In the genomic region with DNA sequence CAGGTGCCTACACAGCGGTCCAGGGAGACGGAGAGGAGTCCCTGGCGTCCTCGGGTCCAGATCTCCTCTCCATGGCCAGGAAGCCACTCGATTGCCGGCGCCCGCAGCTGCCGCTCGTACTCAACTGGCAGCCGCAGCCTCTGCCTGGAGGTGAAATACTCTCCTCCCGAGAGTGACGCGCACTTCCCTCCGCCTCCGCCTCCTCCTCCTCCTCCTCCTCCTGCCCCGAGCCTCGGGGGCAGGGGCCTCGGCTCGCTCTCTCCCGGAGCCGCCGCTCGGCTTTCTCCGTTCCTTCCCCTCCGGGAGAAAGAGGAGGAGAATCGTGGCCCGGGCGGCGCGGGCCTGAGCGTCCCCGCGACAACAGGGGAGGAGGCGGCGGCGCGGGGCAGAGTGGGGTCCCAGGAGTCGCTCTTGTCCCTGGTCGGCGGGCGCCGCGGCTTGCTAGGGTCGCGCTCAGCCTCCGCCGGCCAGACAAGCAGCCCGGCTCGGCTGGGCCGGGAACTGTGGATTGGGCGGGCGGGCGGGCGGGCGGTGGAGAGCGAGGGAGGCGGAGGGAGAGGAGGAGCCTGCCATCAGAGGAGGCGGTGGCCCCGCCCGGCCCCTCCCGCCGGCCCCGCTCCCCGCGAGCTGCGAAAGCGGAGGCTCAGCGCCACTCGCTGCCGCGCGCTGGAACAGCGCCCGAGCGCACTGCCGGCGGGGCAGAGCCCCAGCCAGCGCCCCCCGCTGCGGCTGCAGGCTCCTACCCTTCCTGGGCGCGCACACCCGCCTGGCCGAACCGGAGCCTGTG, we compare ENCODE assay signal across 8 cellular contexts. TPM values are rescaled to one million over a fixed set of nuclear protein-coding genes. Genes with fewer than 3 reads are reported as not detected.
DNase-seq lines count a peak whose midpoint lies in the region; ATAC-seq lines count a peak whose summit lies in the region.

A gene with protein sequence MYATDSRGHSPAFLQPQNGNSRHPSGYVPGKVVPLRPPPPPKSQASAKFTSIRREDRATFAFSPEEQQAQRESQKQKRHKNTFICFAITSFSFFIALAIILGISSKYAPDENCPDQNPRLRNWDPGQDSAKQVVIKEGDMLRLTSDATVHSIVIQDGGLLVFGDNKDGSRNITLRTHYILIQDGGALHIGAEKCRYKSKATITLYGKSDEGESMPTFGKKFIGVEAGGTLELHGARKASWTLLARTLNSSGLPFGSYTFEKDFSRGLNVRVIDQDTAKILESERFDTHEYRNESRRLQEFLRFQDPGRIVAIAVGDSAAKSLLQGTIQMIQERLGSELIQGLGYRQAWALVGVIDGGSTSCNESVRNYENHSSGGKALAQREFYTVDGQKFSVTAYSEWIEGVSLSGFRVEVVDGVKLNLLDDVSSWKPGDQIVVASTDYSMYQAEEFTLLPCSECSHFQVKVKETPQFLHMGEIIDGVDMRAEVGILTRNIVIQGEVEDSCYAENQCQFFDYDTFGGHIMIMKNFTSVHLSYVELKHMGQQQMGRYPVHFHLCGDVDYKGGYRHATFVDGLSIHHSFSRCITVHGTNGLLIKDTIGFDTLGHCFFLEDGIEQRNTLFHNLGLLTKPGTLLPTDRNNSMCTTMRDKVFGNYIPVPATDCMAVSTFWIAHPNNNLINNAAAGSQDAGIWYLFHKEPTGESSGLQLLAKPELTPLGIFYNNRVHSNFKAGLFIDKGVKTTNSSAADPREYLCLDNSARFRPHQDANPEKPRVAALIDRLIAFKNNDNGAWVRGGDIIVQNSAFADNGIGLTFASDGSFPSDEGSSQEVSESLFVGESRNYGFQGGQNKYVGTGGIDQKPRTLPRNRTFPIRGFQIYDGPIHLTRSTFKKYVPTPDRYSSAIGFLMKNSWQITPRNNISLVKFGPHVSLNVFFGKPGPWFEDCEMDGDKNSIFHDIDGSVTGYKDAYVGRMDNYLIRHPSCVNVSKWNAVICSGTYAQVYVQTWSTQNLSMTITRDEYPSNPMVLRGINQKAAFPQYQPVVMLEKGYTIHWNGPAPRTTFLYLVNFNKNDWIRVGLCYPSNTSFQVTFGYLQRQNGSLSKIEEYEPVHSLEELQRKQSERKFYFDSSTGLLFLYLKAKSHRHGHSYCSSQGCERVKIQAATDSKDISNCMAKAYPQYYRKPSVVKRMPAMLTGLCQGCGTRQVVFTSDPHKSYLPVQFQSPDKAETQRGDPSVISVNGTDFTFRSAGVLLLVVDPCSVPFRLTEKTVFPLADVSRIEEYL (N-terminal part only) (minus strand): TSS at position 126 of the 787 bp plus-strand sequence. CDS start 18,140 bp downstream, outside the sequence.

- peak; percentile 95 for DNase-seq in Daoy (ENCODE audit: low read depth)
- DNase-seq in KG1 (lab: John Stamatoyannopoulos, UW) = peak; percentile 83
- DNase-seq in RPMI8226 = peak; percentile 86
- DNase-seq in activated T-helper 9 cell treated with anti-CD3 and anti-CD28 coated beads, Interleukin-2, amount 50 U/mL, for 16 hours (ENCODE audit: low read depth) = peak; percentile 84
- DNase-seq in fibroblast of peridontal ligament (ENCODE audit: extremely low read depth) = peak; percentile 85
- peak; percentile 93 for DNase-seq in natural killer cell treated with Interleukin-12 subunit alpha and Interleukin-12 subunit beta and Interleukin-15 and Interleukin-18, amount 100 ng/mL, for 72 hours (ENCODE audit: low spot score)
- DNase-seq in stimulated activated naive CD8-positive, alpha-beta T cell treated with anti-CD3 and anti-CD28 coated beads, Interleukin-15, Interleukin-2, amounts not matched to agents 100 U/mL and 50 U/mL, for 24 hours = peak; percentile 92

- peak within 1 kb of the TSS; percentile 72 to 93 for H3K27ac Mint-ChIP-seq in natural killer cell treated with Interleukin-12 subunit alpha and Interleukin-12 subunit beta and Interleukin-15 and Interleukin-18, amount 100 ng/mL, for 72 hours

- no peaks in the 10 kb centered on the region for H3K27me3 Mint-ChIP-seq in natural killer cell treated with Interleukin-12 subunit alpha and Interleukin-12 subunit beta and Interleukin-15 and Interleukin-18, amount 100 ng/mL, for 72 hours

- ATAC-seq in GM21723 (IDR thresholded peaks at IDR 0.05; ENCODE audit: unreplicated experiment) = peak; percentile 86
- ATAC-seq in natural killer cell treated with Interleukin-12 subunit alpha and Interleukin-12 subunit beta and Interleukin-15 and Interleukin-18, amount 100 ng/mL, for 72 hours = peak; percentile 92 to 93
- peak; percentile 81 for ATAC-seq in stimulated activated naive CD8-positive, alpha-beta T cell treated with anti-CD3 and anti-CD28 coated beads, Interleukin-15, Interleukin-2, amounts not matched to agents 100 U/mL and 50 U/mL, for 24 hours

- no peaks in the 10 kb centered on the region for H3K9me3 Mint-ChIP-seq in natural killer cell treated with Interleukin-12 subunit alpha and Interleukin-12 subunit beta and Interleukin-15 and Interleukin-18, amount 100 ng/mL, for 72 hours

- peaks cover 46 to 47% of the 10 kb centered on the region in 2 donors for H3K4me1 Mint-ChIP-seq in natural killer cell treated with Interleukin-12 subunit alpha and Interleukin-12 subunit beta and Interleukin-15 and Interleukin-18, amount 100 ng/mL, for 72 hours (ENCODE audit: low read depth in 2 of 2)

- peak within 1 kb of the TSS; percentile 94 for H3K4me3 Mint-ChIP-seq in natural killer cell treated with Interleukin-12 subunit alpha and Interleukin-12 subunit beta and Interleukin-15 and Interleukin-18, amount 100 ng/mL, for 72 hours

- no peaks in the 10 kb centered on the region for H3K36me3 Mint-ChIP-seq in natural killer cell treated with Interleukin-12 subunit alpha and Interleukin-12 subunit beta and Interleukin-15 and Interleukin-18, amount 100 ng/mL, for 72 hours

RNA-seq across cellular contexts. Expression of the gene that starts here (rescaled TPM):
- 7.5 and 21.5 TPM in 2 replicates for total RNA-seq in Daoy (2014; rRNA removed; shearing (Covaris generic))
- 10 to 100 TPM; 39.8 to 63.7 TPM for total RNA-seq in natural killer cell treated with Interleukin-12 subunit alpha and Interleukin-12 subunit beta and Interleukin-15 and Interleukin-18, amount 100 ng/mL, for 72 hours

Comparison
In these comparisons a context has a peak if more than half of its experiments do, and no peak if none do; other contexts are left out.
1. Peak in every context shown above with its lines: DNase-seq and ATAC-seq.